ENCODE assay signal across 13 cellular contexts in genomic region chr13:79386125-79386822, GRCh38. TPM values are rescaled to one million over a fixed set of nuclear protein-coding genes. Genes with fewer than 3 reads are reported as not detected.
A peak's percentile ranks its signal among the peaks of the same experiment; 100 is the strongest.
DNase-seq lines count a peak whose midpoint lies in the region; ATAC-seq lines count a peak whose summit lies in the region.
"Had no signal": no experiment of that assay in that cellular context is flagged by ENCODE, and none has a peak within 500 bp of the region (broad histone marks: within the 10 kb centered on the region; RNA-seq: fewer than 3 reads in every experiment).

No MANE protein-coding gene starts in this region.

- intact Hi-C loops in activated CD4-positive, alpha-beta T cell treated with anti-CD3 and anti-CD28 coated beads, Interleukin-2, amount 10 ng/mL, durations not matched to agents 24 days and 14 days (cut with micrococcal nuclease), result loop anchor here (2.0 to 5.0 kb wide), 2 partner anchors 25 to 64 kb away; no protein-coding TSS in a partner anchor

- DNase-seq in CD4-positive, CD25-positive, alpha-beta regulatory T cell, result no peak
- no peak for DNase-seq in activated CD4-positive, alpha-beta T cell treated with anti-CD3 and anti-CD28 coated beads, Interleukin-2, amount 10 ng/mL, durations not matched to agents 24 days and 14 days
- DNase-seq in NCI-H146 (lab: John Stamatoyannopoulos, UW) (no peak), NCI-H2171 treated with DMSO at 0.1 percent for 48 hours (lab: John Stamatoyannopoulos, UW) (no peak), inferior parietal cortex (ENCODE audit: extremely low spot score) (no peak)
- no peak for DNase-seq in effector CD8-positive, alpha-beta T cell (lab: John Stamatoyannopoulos, UW)
- DNase-seq: hippocampal formation, NCI-H1105 treated with DMSO at 0.1 percent for 48 hours, occipital lobe, T1000 had no signal

- peak overlapping the region in 1 of 4 donors; percentile 46 for H3K4me3 Mint-ChIP-seq in CD4-positive, CD25-positive, alpha-beta regulatory T cell
- peak overlapping the region; percentile 34 for H3K4me3 Mint-ChIP-seq in activated CD4-positive, alpha-beta T cell treated with anti-CD3 and anti-CD28 coated beads, Interleukin-2, amount 10 ng/mL, durations not matched to agents 24 days and 14 days

- H3K36me3 ChIP-seq in CD4-positive, CD25-positive, alpha-beta regulatory T cell (ENCODE audit: control insufficient read depth, insufficient read depth, low read length), result peaks cover 2% of the 10 kb centered on the region
- H3K36me3 ChIP-seq: cardiac muscle cell had no signal

- H3K4me1 Mint-ChIP-seq in CD4-positive, CD25-positive, alpha-beta regulatory T cell, result peaks cover 48 to 87% (median 61%) of the 10 kb centered on the region in 4 donors
- H3K4me1 Mint-ChIP-seq in activated CD4-positive, alpha-beta T cell treated with anti-CD3 and anti-CD28 coated beads, Interleukin-2, amount 10 ng/mL, durations not matched to agents 24 days and 14 days, result peaks cover 45% of the 10 kb centered on the region

- H3K9me3 Mint-ChIP-seq in CD4-positive, CD25-positive, alpha-beta regulatory T cell, result no peaks in the 10 kb centered on the region
- H3K9me3 Mint-ChIP-seq in activated CD4-positive, alpha-beta T cell treated with anti-CD3 and anti-CD28 coated beads, Interleukin-2, amount 10 ng/mL, durations not matched to agents 24 days and 14 days, result no peaks in the 10 kb centered on the region

- H3K9me3 ChIP-seq in CD4-positive, CD25-positive, alpha-beta regulatory T cell (ENCODE audit: control insufficient read depth in 2 of 2, low read length in 2 of 2), result no peaks in the 10 kb centered on the region

- ATAC-seq in CD4-positive, CD25-positive, alpha-beta regulatory T cell (ENCODE audit: low read depth in 2 of 2), result peak; percentile 49 to 51
- ATAC-seq in GM19043 (IDR thresholded peaks at IDR 0.05; ENCODE audit: low read depth, unreplicated experiment), result peak; percentile 4
- ATAC-seq in HG02981 (IDR thresholded peaks at IDR 0.05; ENCODE audit: unreplicated experiment), result peak; percentile 2

- H3K27me3 Mint-ChIP-seq in CD4-positive, CD25-positive, alpha-beta regulatory T cell, result no peaks in the 10 kb centered on the region
- H3K27me3 Mint-ChIP-seq in activated CD4-positive, alpha-beta T cell treated with anti-CD3 and anti-CD28 coated beads, Interleukin-2, amount 10 ng/mL, durations not matched to agents 24 days and 14 days, result no peaks in the 10 kb centered on the region

- H3K4me3 ChIP-seq in CD4-positive, CD25-positive, alpha-beta regulatory T cell (ENCODE audit: low read depth, low read length), result peak overlapping the region; percentile 29
- H3K4me3 ChIP-seq: cardiac muscle cell had no signal

- H3K27ac ChIP-seq in CD4-positive, CD25-positive, alpha-beta regulatory T cell (ENCODE audit: insufficient read depth, low read length, poor library complexity, severe bottlenecking), result peak overlapping the region; percentile 55
- H3K27ac ChIP-seq: cardiac muscle cell had no signal

- no peaks in the 10 kb centered on the region for H3K27me3 ChIP-seq in CD4-positive, CD25-positive, alpha-beta regulatory T cell (ENCODE audit: control insufficient read depth, insufficient read depth, low read length)
- H3K27me3 ChIP-seq: cardiac muscle cell had no signal

- H3K4me1 ChIP-seq in CD4-positive, CD25-positive, alpha-beta regulatory T cell (ENCODE audit: control insufficient read depth, insufficient read depth, low read length, poor library complexity, severe bottlenecking), result peaks cover 41% of the 10 kb centered on the region

- no peak overlapping the region for H3K27ac Mint-ChIP-seq in CD4-positive, CD25-positive, alpha-beta regulatory T cell
- H3K27ac Mint-ChIP-seq in activated CD4-positive, alpha-beta T cell treated with anti-CD3 and anti-CD28 coated beads, Interleukin-2, amount 10 ng/mL, durations not matched to agents 24 days and 14 days, result peak overlapping the region; percentile 51

- peaks cover 8% of the 10 kb centered on the region for H3K36me3 Mint-ChIP-seq in CD4-positive, CD25-positive, alpha-beta regulatory T cell
- peaks cover 22% of the 10 kb centered on the region for H3K36me3 Mint-ChIP-seq in activated CD4-positive, alpha-beta T cell treated with anti-CD3 and anti-CD28 coated beads, Interleukin-2, amount 10 ng/mL, durations not matched to agents 24 days and 14 days (ENCODE audit: low read depth)

RNA-seq across cellular contexts. Expression of gene RBM26, which starts 19.8 kb away (rescaled TPM):
- total RNA-seq in CD4-positive, CD25-positive, alpha-beta regulatory T cell, result 86.4 TPM
- 10 to 100 TPM; 10.6 to 17.6 (median 14.3) TPM for polyA plus RNA-seq in CD4-positive, CD25-positive, alpha-beta regulatory T cell
- total RNA-seq in activated CD4-positive, alpha-beta T cell treated with anti-CD3 and anti-CD28 coated beads, Interleukin-2, amount 10 ng/mL, durations not matched to agents 24 days and 14 days, result 96.6 and 100 TPM in 2 replicates
